9 cellular contexts compared by ENCODE assay signal in the genomic region with DNA sequence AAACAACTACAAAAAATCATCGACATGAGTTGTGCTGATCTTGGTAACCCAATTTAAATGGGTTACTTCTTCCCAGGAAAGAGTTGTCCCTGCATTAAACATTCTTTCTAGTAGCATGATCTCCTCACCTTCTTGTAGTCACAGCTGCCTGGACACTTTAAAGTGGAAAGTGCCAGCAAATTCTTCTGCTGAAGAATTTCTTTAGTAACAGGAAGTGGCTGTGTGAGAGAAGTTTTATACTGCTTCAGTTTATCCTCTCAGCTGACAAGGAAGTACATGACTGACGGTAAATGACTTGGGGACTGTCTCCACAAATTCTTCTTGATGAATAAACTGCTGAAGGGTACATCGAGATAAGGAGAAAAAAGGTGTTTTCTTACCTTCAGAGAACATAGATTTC. TPM values are rescaled to one million over a fixed set of nuclear protein-coding genes. Genes with fewer than 3 reads are reported as not detected.
DNase-seq lines count a peak whose midpoint lies in the region; ATAC-seq and TF ChIP-seq lines count a peak whose summit lies in the region.
"Had no signal": no experiment of that assay in that cellular context is flagged by ENCODE, and none has a peak within 500 bp of the region (broad histone marks: within the 10 kb centered on the region; RNA-seq: fewer than 3 reads in every experiment).

No MANE protein-coding gene starts in this region.

- H3K36me3 Mint-ChIP-seq in activated T-cell treated with anti-CD3 and anti-CD28 coated beads, Interleukin-2, amount 50 U/mL, for 4 hours (ENCODE audit: insufficient read depth): peaks cover 29% of the 10 kb centered on the region

- DNase-seq in activated T-cell treated with anti-CD3 and anti-CD28 coated beads, Interleukin-2, amount 50 U/mL, for 4 hours: no peak
- DNase-seq in activated T-cell treated with anti-CD3 and anti-CD28 coated beads for 4 hours (no peak), globus pallidus (ENCODE audit: low spot score) (peak; percentile 21), transverse colon (no peak), NCI-H1436 (lab: John Stamatoyannopoulos, UW) (no peak), ascending aorta (ENCODE audit: low spot score in 2 of 2) (no peak)
- DNase-seq: NCI-H2081 had no signal

- H3K27me3 ChIP-seq in transverse colon (no peaks in the 10 kb centered on the region), ascending aorta (no peaks in the 10 kb centered on the region)

- in situ Hi-C loops in transverse colon (cut with MboI; ENCODE audit: low pct_ligation_motif_present in 1 of 4, low pct_unique_long_range_greater_than_20kb in 1 of 4, low sequenced_read_pairs in 3 of 4): no loop called here

- TF ChIP-seq POLR2A in transverse colon (IDR thresholded peaks at IDR 0.05): no peak

- intact Hi-C loops in transverse colon (cut with DNase I; ENCODE audit: low total_unique reads): no loop called here
- intact Hi-C loops in ascending aorta (cut with DNase I): no loop called here

- H3K27ac ChIP-seq in transverse colon (peak overlapping the region; percentile 60 to 82 (median 70)), ascending aorta (no peak overlapping the region)

- peak overlapping the region in 2 of 4 donors; percentile 15 to 35 for H3K4me3 ChIP-seq in transverse colon
- no peak overlapping the region for H3K4me3 ChIP-seq in ascending aorta

- peak; percentile 24 to 48 for ATAC-seq in activated T-cell treated with anti-CD3 and anti-CD28 coated beads, Interleukin-2, amount 50 U/mL, for 4 hours
- ATAC-seq in SK-N-SH treated with all-trans-retinoic acid at 6 μM for 48 hours (peak; percentile 67), GM21737 (IDR thresholded peaks at IDR 0.05; ENCODE audit: unreplicated experiment) (no peak)

- no peak for TF ChIP-seq EP300 in transverse colon (IDR thresholded peaks at IDR 0.05; ENCODE audit: low read depth)

- H3K4me3 Mint-ChIP-seq in activated T-cell treated with anti-CD3 and anti-CD28 coated beads, Interleukin-2, amount 50 U/mL, for 4 hours: peak overlapping the region; percentile 74

- WGBS in transverse colon (ENCODE audit: low coverage in 1 of 2), 2 donors: 32 to 36% methylated on average over 2 to 3 of the region's 3 CpGs

- peaks cover 78% of the 10 kb centered on the region for H3K4me1 Mint-ChIP-seq in activated T-cell treated with anti-CD3 and anti-CD28 coated beads, Interleukin-2, amount 50 U/mL, for 4 hours (ENCODE audit: low read depth)

- no peak for TF ChIP-seq CTCF in transverse colon (IDR thresholded peaks at IDR 0.05)
- no peak for TF ChIP-seq CTCF in ascending aorta (IDR thresholded peaks at IDR 0.05)

- no peaks in the 10 kb centered on the region for H3K27me3 Mint-ChIP-seq in activated T-cell treated with anti-CD3 and anti-CD28 coated beads, Interleukin-2, amount 50 U/mL, for 4 hours (ENCODE audit: low read depth)

- H3K4me1 ChIP-seq in transverse colon (peaks cover 0 to 26% (median 14%) of the 10 kb centered on the region in 4 donors), ascending aorta (no peaks in the 10 kb centered on the region)

- H3K36me3 ChIP-seq in transverse colon (no peaks in the 10 kb centered on the region), ascending aorta (no peaks in the 10 kb centered on the region)

- H3K9me3 Mint-ChIP-seq in activated T-cell treated with anti-CD3 and anti-CD28 coated beads, Interleukin-2, amount 50 U/mL, for 4 hours: peaks cover 3% of the 10 kb centered on the region

- no peaks in the 10 kb centered on the region for H3K9me3 ChIP-seq in transverse colon
- no peaks in the 10 kb centered on the region for H3K9me3 ChIP-seq in ascending aorta

TF ChIP-seq in SK-N-SH treated with all-trans-retinoic acid at 6 μM for 48 hours, 23 proteins besides CTCF, POLR2A, EP300 and RAD21:
- TF ChIP-seq SNAI2 (CRISPR knock-in tag; IDR thresholded peaks at IDR 0.05) (no peak), ZFP30 (CRISPR knock-in tag; IDR thresholded peaks at IDR 0.05) (no peak), PPARA (CRISPR knock-in tag; IDR thresholded peaks at IDR 0.05; ENCODE audit: borderline replicate concordance) (no peak), BACH2 (CRISPR knock-in tag; IDR thresholded peaks at IDR 0.05; ENCODE audit: borderline replicate concordance) (no peak), ZC3H10 (CRISPR knock-in tag; IDR thresholded peaks at IDR 0.05) (no peak), POU6F1 (CRISPR knock-in tag; IDR thresholded peaks at IDR 0.05; ENCODE audit: borderline replicate concordance, low read depth) (no peak), OSR1 (CRISPR knock-in tag; IDR thresholded peaks at IDR 0.05) (no peak), CSDC2 (CRISPR knock-in tag; IDR thresholded peaks at IDR 0.05) (no peak), RARB (CRISPR knock-in tag; IDR thresholded peaks at IDR 0.05) (no peak), GLIS3 (CRISPR knock-in tag; IDR thresholded peaks at IDR 0.05) (no peak), ZFP3 (CRISPR knock-in tag; IDR thresholded peaks at IDR 0.05) (no peak), TCF4 (CRISPR knock-in tag; IDR thresholded peaks at IDR 0.05; ENCODE audit: borderline replicate concordance) (no peak), ZNF8 (CRISPR knock-in tag; IDR thresholded peaks at IDR 0.05) (no peak), ESRRG (CRISPR knock-in tag; IDR thresholded peaks at IDR 0.05) (no peak), ZNF565 (CRISPR knock-in tag; conservative IDR thresholded peaks at IDR 0.05; ENCODE audit: low read depth) (no peak)
- TF ChIP-seq, protein P1, sequence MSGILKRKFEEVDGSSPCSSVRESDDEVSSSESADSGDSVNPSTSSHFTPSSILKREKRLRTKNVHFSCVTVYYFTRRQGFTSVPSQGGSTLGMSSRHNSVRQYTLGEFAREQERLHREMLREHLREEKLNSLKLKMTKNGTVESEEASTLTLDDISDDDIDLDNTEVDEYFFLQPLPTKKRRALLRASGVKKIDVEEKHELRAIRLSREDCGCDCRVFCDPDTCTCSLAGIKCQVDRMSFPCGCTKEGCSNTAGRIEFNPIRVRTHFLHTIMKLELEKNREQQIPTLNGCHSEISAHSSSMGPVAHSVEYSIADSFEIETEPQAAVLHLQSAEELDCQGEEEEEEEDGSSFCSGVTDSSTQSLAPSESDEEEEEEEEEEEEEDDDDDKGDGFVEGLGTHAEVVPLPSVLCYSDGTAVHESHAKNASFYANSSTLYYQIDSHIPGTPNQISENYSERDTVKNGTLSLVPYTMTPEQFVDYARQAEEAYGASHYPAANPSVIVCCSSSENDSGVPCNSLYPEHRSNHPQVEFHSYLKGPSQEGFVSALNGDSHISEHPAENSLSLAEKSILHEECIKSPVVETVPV (CRISPR knock-in tag; IDR thresholded peaks at IDR 0.05): no peak

RNA-seq across cellular contexts. Expression of gene TNIP3, which starts 18.2 kb away (rescaled TPM):
- 10 to 100 TPM in 2 of 3 donors, 1 to 10 TPM in 1; 7.4 to 21.9 (median 20.6) TPM for total RNA-seq in activated T-cell treated with anti-CD3 and anti-CD28 coated beads, Interleukin-2, amount 50 U/mL, for 4 hours
- 1 to 10 TPM in 1 of 4 donors, under 1 TPM in 2, not detected in 1; 0.41 to 1.8 (median 0.79) TPM for total RNA-seq in transverse colon
- not detected for total RNA-seq in ascending aorta

Comparison
In these comparisons a context has a peak if more than half of its experiments do, and no peak if none do; other contexts are left out.
1. H3K27ac ChIP-seq: peak in transverse colon (4 of 4); none in ascending aorta (0 of 2).